In the genomic region with DNA sequence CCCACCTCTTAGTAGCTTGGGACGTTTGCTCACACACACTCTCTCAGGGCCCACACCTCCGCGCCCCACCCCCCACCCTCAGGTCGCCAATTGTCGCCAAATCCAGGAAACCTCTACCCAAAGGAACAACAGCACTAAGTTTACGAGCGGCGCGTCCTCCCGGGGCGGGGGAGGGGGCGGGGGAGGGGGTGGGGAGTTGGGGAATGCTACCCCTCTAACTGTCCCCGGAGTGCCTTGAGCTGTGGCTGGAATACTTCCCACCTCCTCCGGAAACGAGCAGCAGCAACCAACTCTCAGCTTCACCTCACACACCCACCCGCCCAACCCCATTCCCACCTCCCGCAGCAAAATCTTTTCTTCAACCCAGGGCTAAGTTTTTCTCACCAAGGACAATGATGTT, we compare ENCODE assay signal across 25 cellular contexts.
"Had no signal": no experiment of that assay in that cellular context is flagged by ENCODE, and none has a peak within 500 bp of the region (broad histone marks: within the 10 kb centered on the region; RNA-seq: fewer than 3 reads in every experiment).

No MANE protein-coding gene starts in this region.

- H3K4me1 ChIP-seq: foreskin keratinocyte, uterus had no signal

- H3K4me1 Mint-ChIP-seq: stimulated activated memory B cell treated with anti-CD40 and anti-IgM and Interleukin-4, amounts not matched to agents 10 μg/mL and 1 μg/mL and 100 μg/mL, for 72 hours had no signal

- DNase-seq: activated CD4-positive, alpha-beta memory T cell treated with anti-CD3 and anti-CD28 coated beads for 36 hours; activated CD4-positive, alpha-beta T cell treated with anti-CD3 and anti-CD28 coated beads for 4 hours; activated CD4-positive, CD25-positive, alpha-beta regulatory T cell; activated naive CD4-positive, alpha-beta T cell treated with Interleukin-2 at 50 U/mL for 16 hours; activated T-cell treated with anti-CD3 and anti-CD28 coated beads, Interleukin-2, amount 50 U/mL, for 48 hours; amygdala; cerebellar nuclear complex; effector CD4-positive, alpha-beta T cell; foreskin keratinocyte; left ventricle myocardium superior; mammary epithelial cell; midbrain; natural killer cell; nucleus accumbens; right lobe of liver; stimulated activated CD4-positive, alpha-beta T cell treated with anti-CD3 and anti-CD28 coated beads, Interleukin-15, amount 100 ng/mL, for 24 hours; stomach; T1000; transverse colon; uterus had no signal

- H3K36me3 ChIP-seq: right lobe of liver, stomach, suprapubic skin, transverse colon, uterus had no signal

- H3K4me3 Mint-ChIP-seq: activated CD4-positive, alpha-beta memory T cell treated with anti-CD3 and anti-CD28 coated beads for 36 hours; natural killer cell; stimulated activated memory B cell treated with anti-CD40 and anti-IgM and Interleukin-4, amounts not matched to agents 10 μg/mL and 1 μg/mL and 100 μg/mL, for 72 hours; T-helper 1 cell treated with Interleukin-12 subunit alpha and Interleukin-12 subunit beta and Interleukin-4 antibody, amounts not matched to agents 30 μg/mL and 1 μg/mL, for 36 hours had no signal

- H3K36me3 Mint-ChIP-seq: natural killer cell; stimulated activated memory B cell treated with anti-CD40 and anti-IgM and Interleukin-4, amounts not matched to agents 10 μg/mL and 1 μg/mL and 100 μg/mL, for 72 hours had no signal

- H3K27ac Mint-ChIP-seq: activated CD4-positive, alpha-beta memory T cell treated with anti-CD3 and anti-CD28 coated beads for 36 hours; natural killer cell; stimulated activated memory B cell treated with anti-CD40 and anti-IgM and Interleukin-4, amounts not matched to agents 10 μg/mL and 1 μg/mL and 100 μg/mL, for 72 hours; T-helper 1 cell treated with Interleukin-12 subunit alpha and Interleukin-12 subunit beta and Interleukin-4 antibody, amounts not matched to agents 30 μg/mL and 1 μg/mL, for 36 hours had no signal

- H3K9me3 ChIP-seq: right lobe of liver, suprapubic skin, transverse colon, uterus had no signal

- H3K4me3 ChIP-seq: coronary artery, right lobe of liver, skin epidermis, stomach, suprapubic skin, transverse colon, uterus had no signal

- H3K9me3 Mint-ChIP-seq: activated CD4-positive, alpha-beta memory T cell treated with anti-CD3 and anti-CD28 coated beads for 36 hours; stimulated activated memory B cell treated with anti-CD40 and anti-IgM and Interleukin-4, amounts not matched to agents 10 μg/mL and 1 μg/mL and 100 μg/mL, for 72 hours; T-helper 1 cell treated with Interleukin-12 subunit alpha and Interleukin-12 subunit beta and Interleukin-4 antibody, amounts not matched to agents 30 μg/mL and 1 μg/mL, for 36 hours had no signal

- H3K27ac ChIP-seq: coronary artery, foreskin keratinocyte, right lobe of liver, skin epidermis, stomach, suprapubic skin, transverse colon, uterus had no signal
